Comparison of ENCODE assay signal across 1 cellular context in the genomic region with DNA sequence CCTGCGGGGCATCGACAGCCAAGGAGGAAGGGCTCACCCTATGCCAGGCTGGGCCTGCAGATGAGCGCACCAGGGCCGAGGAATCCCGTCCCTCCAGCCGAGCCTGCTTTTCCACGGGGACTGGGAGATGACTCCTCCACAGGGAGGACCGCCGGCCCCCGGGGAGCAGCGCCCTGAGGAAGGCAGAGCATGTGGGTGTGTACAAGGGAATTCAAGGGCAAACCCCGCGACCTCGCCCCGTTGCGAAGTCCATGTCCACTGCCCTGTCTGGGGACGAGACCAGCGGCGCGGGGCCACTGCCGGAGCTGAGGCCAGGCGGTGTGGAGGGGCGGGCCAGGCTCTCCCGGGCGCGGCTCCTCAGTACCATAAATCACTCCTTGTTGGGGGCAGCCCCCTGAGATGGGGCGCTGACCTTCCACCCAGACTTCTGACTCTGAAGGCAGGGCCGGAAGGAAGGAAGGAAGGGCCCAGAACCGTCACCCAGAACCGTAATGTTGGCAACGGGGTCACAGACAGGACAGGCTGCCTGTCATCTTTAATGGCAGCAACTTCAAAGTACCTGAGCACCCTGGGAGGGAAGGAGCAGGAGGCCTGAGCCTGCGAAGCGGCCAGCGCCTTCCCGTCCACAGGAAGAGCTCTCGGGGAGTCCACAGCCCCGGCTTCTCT.
TF ChIP-seq lines count a peak whose summit lies in the region.

No MANE protein-coding gene starts in this region.

TF ChIP-seq in HepG2, 621 proteins besides CTCF, POLR2A, EP300 and RAD21 (continued from another document):
- TF ChIP-seq, protein P1, sequence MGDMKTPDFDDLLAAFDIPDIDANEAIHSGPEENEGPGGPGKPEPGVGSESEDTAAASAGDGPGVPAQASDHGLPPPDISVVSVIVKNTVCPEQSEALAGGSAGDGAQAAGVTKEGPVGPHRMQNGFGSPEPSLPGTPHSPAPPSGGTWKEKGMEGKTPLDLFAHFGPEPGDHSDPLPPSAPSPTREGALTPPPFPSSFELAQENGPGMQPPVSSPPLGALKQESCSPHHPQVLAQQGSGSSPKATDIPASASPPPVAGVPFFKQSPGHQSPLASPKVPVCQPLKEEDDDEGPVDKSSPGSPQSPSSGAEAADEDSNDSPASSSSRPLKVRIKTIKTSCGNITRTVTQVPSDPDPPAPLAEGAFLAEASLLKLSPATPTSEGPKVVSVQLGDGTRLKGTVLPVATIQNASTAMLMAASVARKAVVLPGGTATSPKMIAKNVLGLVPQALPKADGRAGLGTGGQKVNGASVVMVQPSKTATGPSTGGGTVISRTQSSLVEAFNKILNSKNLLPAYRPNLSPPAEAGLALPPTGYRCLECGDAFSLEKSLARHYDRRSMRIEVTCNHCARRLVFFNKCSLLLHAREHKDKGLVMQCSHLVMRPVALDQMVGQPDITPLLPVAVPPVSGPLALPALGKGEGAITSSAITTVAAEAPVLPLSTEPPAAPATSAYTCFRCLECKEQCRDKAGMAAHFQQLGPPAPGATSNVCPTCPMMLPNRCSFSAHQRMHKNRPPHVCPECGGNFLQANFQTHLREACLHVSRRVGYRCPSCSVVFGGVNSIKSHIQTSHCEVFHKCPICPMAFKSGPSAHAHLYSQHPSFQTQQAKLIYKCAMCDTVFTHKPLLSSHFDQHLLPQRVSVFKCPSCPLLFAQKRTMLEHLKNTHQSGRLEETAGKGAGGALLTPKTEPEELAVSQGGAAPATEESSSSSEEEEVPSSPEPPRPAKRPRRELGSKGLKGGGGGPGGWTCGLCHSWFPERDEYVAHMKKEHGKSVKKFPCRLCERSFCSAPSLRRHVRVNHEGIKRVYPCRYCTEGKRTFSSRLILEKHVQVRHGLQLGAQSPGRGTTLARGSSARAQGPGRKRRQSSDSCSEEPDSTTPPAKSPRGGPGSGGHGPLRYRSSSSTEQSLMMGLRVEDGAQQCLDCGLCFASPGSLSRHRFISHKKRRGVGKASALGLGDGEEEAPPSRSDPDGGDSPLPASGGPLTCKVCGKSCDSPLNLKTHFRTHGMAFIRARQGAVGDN (CRISPR knock-in tag; IDR thresholded peaks at IDR 0.05) = 0 out of 2 replicates have a peak, but pooled peaks have one; percentile 0
- TF ChIP-seq SP1 (IDR thresholded peaks at IDR 0.05) = no peak
- TF ChIP-seq SP1 (CRISPR knock-in tag; IDR thresholded peaks at IDR 0.05) = no peak
TF ChIP-seq in HepG2: peak in this region for 2.
